ENCODE assay signal across 19 cellular contexts in the genomic region with DNA sequence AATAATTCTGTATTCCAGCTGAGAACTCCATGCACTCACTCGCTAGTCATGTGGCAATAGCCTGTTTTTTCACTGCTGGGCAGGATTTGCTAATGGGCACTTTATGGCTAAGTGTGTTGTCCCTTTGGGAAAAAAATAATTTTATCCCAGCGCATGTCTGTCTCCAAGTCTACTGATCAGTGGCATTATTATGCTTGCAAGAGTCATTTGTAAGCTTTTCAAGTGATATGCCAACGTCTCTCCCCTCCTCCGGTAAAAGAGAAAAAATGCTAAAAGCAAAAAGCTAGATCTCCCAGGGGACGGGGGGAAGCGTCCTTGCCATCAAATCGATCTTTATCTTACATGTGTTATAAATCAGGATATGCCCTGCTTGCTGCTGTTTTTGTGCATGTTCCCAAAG.
DNase-seq lines count a peak whose midpoint lies in the region; ATAC-seq and TF ChIP-seq lines count a peak whose summit lies in the region.
"Had no signal": no experiment of that assay in that cellular context is flagged by ENCODE, and none has a peak within 500 bp of the region (broad histone marks: within the 10 kb centered on the region; RNA-seq: fewer than 3 reads in every experiment).

No MANE protein-coding gene starts in this region.

- no peaks in the 10 kb centered on the region for H3K36me3 ChIP-seq in BLaER1
- H3K36me3 ChIP-seq: SJCRH30 had no signal

- DNase-seq in NCI-H1092 treated with DMSO at 0.1 percent for 48 hours (lab: John Stamatoyannopoulos, UW) (peak; percentile 26), NCI-H2171 (lab: John Stamatoyannopoulos, UW) (peak; percentile 28), glutamatergic neuron (no peak), H4 (ENCODE audit: low spot score) (no peak), MCF 10A (ENCODE audit: unreplicated experiment) (no peak)
- DNase-seq: CD8-positive, alpha-beta memory T cell; HCEC 1CT; IMR-90; NCI-H1105; NCI-H2081; NCI-H446; SJCRH30; SW 1271; T-helper 2 cell had no signal

- no TSS peak for BruUV-seq in MCF 10A (replicated peaks; lab: Mats Ljungman, UMichigan)

- H3K36me3 Mint-ChIP-seq in glutamatergic neuron (ENCODE audit: unreplicated experiment) (no peaks in the 10 kb centered on the region), MCF 10A (ENCODE audit: insufficient read depth, unreplicated experiment) (no peaks in the 10 kb centered on the region)
- H3K36me3 Mint-ChIP-seq: CD8-positive, alpha-beta memory T cell had no signal

- POLR2A ChIA-PET in MCF 10A (lab: Yijun Ruan, JAX), result no interaction called here

- H3K27me3 Mint-ChIP-seq in glutamatergic neuron (ENCODE audit: unreplicated experiment) (no peaks in the 10 kb centered on the region), MCF 10A (ENCODE audit: insufficient read depth, unreplicated experiment) (peaks cover 27% of the 10 kb centered on the region)

- H3K4me1 Mint-ChIP-seq in glutamatergic neuron (ENCODE audit: low read depth, unreplicated experiment) (peaks cover 8% of the 10 kb centered on the region), MCF 10A (ENCODE audit: insufficient read depth, unreplicated experiment) (no peaks in the 10 kb centered on the region)
- H3K4me1 Mint-ChIP-seq: CD8-positive, alpha-beta memory T cell had no signal

- CTCF ChIA-PET in MCF 10A (lab: Yijun Ruan, JAX), result interaction anchor here (0.7 kb wide), 1 partner anchor 98 kb away, joined by 3 read pairs; no protein-coding TSS in a partner anchor

- no peak overlapping the region for H3K9ac ChIP-seq in BLaER1

- intact Hi-C loops in MCF 10A (cut with micrococcal nuclease), result no loop called here

- TF ChIP-seq CTCF in glutamatergic neuron (IDR thresholded peaks at IDR 0.05; ENCODE audit: partially characterized antibody, unreplicated experiment), result no peak
- no peak for TF ChIP-seq CTCF in MCF 10A (IDR thresholded peaks at IDR 0.05; ENCODE audit: unreplicated experiment)

- H3K4me3 ChIP-seq in BLaER1, result no peak overlapping the region
- H3K4me3 ChIP-seq: A549, SJCRH30 had no signal

- H3K4me3 Mint-ChIP-seq in glutamatergic neuron (ENCODE audit: unreplicated experiment) (peak overlapping the region; percentile 39), MCF 10A (ENCODE audit: unreplicated experiment) (no peak overlapping the region)
- H3K4me3 Mint-ChIP-seq: CD8-positive, alpha-beta memory T cell had no signal

- H3K9me3 ChIP-seq in BLaER1, result peaks cover 3% of the 10 kb centered on the region; the same call in 1 of the 2 replicates

- H3K27ac ChIP-seq in BLaER1, result no peak overlapping the region
- H3K27ac ChIP-seq: A549, HL-60, SJCRH30 had no signal

- H4K20me1 ChIP-seq in BLaER1, result no peaks in the 10 kb centered on the region

- H3K4me1 ChIP-seq in BLaER1, result peaks cover 48% of the 10 kb centered on the region
- H3K4me1 ChIP-seq: A549 had no signal

- peaks cover 8% of the 10 kb centered on the region for H3K9me3 Mint-ChIP-seq in glutamatergic neuron (ENCODE audit: unreplicated experiment)
- no peaks in the 10 kb centered on the region for H3K9me3 Mint-ChIP-seq in MCF 10A (ENCODE audit: unreplicated experiment)
- H3K9me3 Mint-ChIP-seq: CD8-positive, alpha-beta memory T cell had no signal

- H3K27ac Mint-ChIP-seq in glutamatergic neuron (ENCODE audit: unreplicated experiment) (no peak overlapping the region), MCF 10A (ENCODE audit: low read depth, unreplicated experiment) (no peak overlapping the region)

- H3K4me2 ChIP-seq in BLaER1, result peak overlapping the region; percentile 41
- H3K4me2 ChIP-seq: A549 had no signal

- no peaks in the 10 kb centered on the region for H3K27me3 ChIP-seq in BLaER1

- no peak for ATAC-seq in GM21447 (IDR thresholded peaks at IDR 0.05; ENCODE audit: unreplicated experiment)
- ATAC-seq: A549, Panc1 had no signal

Comparison
In these comparisons a context has a peak if more than half of its experiments do, and no peak if none do; other contexts are left out.
1. DNase-seq: peak in NCI-H1092 treated with DMSO at 0.1 percent for 48 hours (single experiment) and NCI-H2171 (single experiment); none in glutamatergic neuron (single experiment), H4 (single experiment) and MCF 10A (single experiment).